Comparison of ENCODE assay signal across 8 cellular contexts in the genomic region with DNA sequence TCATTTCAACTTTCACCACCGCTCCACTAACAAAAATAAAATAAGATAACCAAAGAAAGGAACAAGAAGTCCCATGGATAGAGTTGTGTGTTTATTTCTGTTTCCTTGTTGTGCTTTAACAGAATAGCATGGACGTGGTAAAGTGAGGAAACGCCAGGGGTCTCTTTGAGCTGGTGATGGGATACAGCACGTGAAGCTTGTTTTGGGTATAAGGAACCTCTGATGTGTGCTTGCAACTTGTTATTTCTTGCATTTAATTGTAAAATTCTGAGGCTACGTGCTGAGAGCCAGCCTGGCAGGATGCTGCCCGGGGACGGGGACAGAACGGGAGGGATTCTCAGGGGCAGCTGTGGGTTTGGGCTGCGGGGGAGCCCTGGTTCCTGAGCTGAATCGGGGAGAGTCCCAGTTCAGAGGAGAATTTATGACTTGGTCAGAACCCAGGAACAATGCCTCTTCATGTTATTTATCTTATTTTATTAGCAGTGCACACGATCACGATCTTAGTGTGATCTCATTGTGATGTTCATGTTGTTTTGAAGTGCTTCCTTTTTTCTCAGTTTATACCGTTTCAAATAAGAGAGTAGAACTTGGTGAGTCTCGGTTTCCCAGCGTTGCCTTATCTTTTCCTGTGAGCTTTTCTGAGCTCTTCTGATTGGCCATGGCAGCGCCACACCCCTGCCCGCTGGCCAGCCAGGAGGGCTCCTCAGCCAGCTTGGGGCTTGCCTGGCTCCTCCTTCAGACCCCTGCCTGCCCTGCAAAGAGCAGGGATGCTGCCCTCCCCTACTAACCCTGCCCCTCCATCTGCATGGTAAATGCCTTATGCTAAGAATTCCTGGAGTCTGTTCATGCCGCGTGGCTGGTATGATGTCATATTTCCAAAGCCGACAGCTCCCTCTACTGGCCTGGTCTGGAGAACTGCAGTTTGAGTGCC.
DNase-seq lines count a peak whose midpoint lies in the region; ATAC-seq and TF ChIP-seq lines count a peak whose summit lies in the region.

No MANE protein-coding gene starts in this region.

- no peaks in the 10 kb centered on the region for H3K27me3 ChIP-seq in GM23248 (replicated peaks; ENCODE audit: insufficient read depth)
- H3K27me3 ChIP-seq in Karpas-422 (ENCODE audit: low read length): no peaks in the 10 kb centered on the region; the same call in 1 of the 2 replicates

- H3K36me3 ChIP-seq in GM23248 (ENCODE audit: low read depth) (no peaks in the 10 kb centered on the region), Karpas-422 (ENCODE audit: insufficient read depth, low read length) (no peaks in the 10 kb centered on the region)

- H3K4me1 ChIP-seq in GM23248 (ENCODE audit: insufficient read depth) (0 out of 2 replicates have a peak, but pooled peaks cover 6% of the 10 kb centered on the region), Karpas-422 (ENCODE audit: low read length) (peaks cover 34% of the 10 kb centered on the region)

- H3K4me1 Mint-ChIP-seq in activated T-helper 17 cell treated with anti-CD3 and anti-CD28 coated beads, Interleukin-2, amount 50 U/mL, for 72 hours: peaks cover 26% of the 10 kb centered on the region
- H3K4me1 Mint-ChIP-seq in natural killer cell: peaks cover 15 to 33% of the 10 kb centered on the region in 2 donors

- peak overlapping the region; percentile 23 for H3K27ac Mint-ChIP-seq in activated T-helper 17 cell treated with anti-CD3 and anti-CD28 coated beads, Interleukin-2, amount 50 U/mL, for 72 hours
- H3K27ac Mint-ChIP-seq in natural killer cell: peak overlapping the region; percentile 64 to 82

- peaks cover 20% of the 10 kb centered on the region for H3K27me3 Mint-ChIP-seq in activated T-helper 17 cell treated with anti-CD3 and anti-CD28 coated beads, Interleukin-2, amount 50 U/mL, for 72 hours
- peaks cover 0 to 6% of the 10 kb centered on the region in 2 donors for H3K27me3 Mint-ChIP-seq in natural killer cell (ENCODE audit: low read depth in 2 of 2)

- peak overlapping the region; percentile 76 for H3K4me3 Mint-ChIP-seq in activated T-helper 17 cell treated with anti-CD3 and anti-CD28 coated beads, Interleukin-2, amount 50 U/mL, for 72 hours
- H3K4me3 Mint-ChIP-seq in natural killer cell: peak overlapping the region; percentile 86

- H3K79me2 ChIP-seq in GM23248 (ENCODE audit: insufficient read depth) (no peaks in the 10 kb centered on the region), Karpas-422 (ENCODE audit: low read length) (no peaks in the 10 kb centered on the region)

- H4K20me1 ChIP-seq in GM23248 (ENCODE audit: insufficient read depth): no peaks in the 10 kb centered on the region
- H4K20me1 ChIP-seq in Karpas-422 (ENCODE audit: insufficient read depth, low read depth, low read length): no peaks in the 10 kb centered on the region; the same call in 1 of the 2 replicates

- H3K9me3 Mint-ChIP-seq in activated T-helper 17 cell treated with anti-CD3 and anti-CD28 coated beads, Interleukin-2, amount 50 U/mL, for 72 hours: no peaks in the 10 kb centered on the region
- no peaks in the 10 kb centered on the region for H3K9me3 Mint-ChIP-seq in natural killer cell

- peak overlapping the region; percentile 64 for H3K27ac ChIP-seq in GM23248
- H3K27ac ChIP-seq in Karpas-422 (ENCODE audit: low read length): no peak overlapping the region

- no peaks in the 10 kb centered on the region for H3K36me3 Mint-ChIP-seq in activated T-helper 17 cell treated with anti-CD3 and anti-CD28 coated beads, Interleukin-2, amount 50 U/mL, for 72 hours (ENCODE audit: low read depth)
- no peaks in the 10 kb centered on the region for H3K36me3 Mint-ChIP-seq in natural killer cell

- intact Hi-C loops in natural killer cell (cut with micrococcal nuclease): loop anchor here (1.0 kb wide), 2 partner anchors 175 to 343 kb away; no protein-coding TSS in a partner anchor

- TF ChIP-seq CTCF in natural killer cell (IDR thresholded peaks at IDR 0.05): peak; percentile 87

- peak overlapping the region; percentile 83 for H2AFZ ChIP-seq in GM23248
- peak overlapping the region; percentile 4; the same call in 1 of the 2 replicates for H2AFZ ChIP-seq in Karpas-422 (ENCODE audit: low read length)

- in situ Hi-C loops in GM23248 (cut with MboI): loop anchor here (5.0 kb wide), 1 partner anchor 175 kb away; no protein-coding TSS in a partner anchor

- peaks cover 8% of the 10 kb centered on the region; the same call in 1 of the 2 replicates for H3F3A ChIP-seq in GM23248 (ENCODE audit: insufficient read depth)

- DNase-seq in EL (peak; percentile 99), GM23248 (peak; percentile 96), Karpas-422 (peak; percentile 92), RPMI7951 (ENCODE audit: low read depth) (peak; percentile 95), fibroblast of peridontal ligament (ENCODE audit: extremely low read depth) (peak; percentile 98), natural killer cell (peak; percentile 72)
- DNase-seq in stimulated activated naive CD4-positive, alpha-beta T cell (lab: John Stamatoyannopoulos, UW): peak; percentile 57 to 83 (median 69)

- H3K9me2 ChIP-seq in GM23248 (ENCODE audit: insufficient read depth) (no peaks in the 10 kb centered on the region), Karpas-422 (replicated peaks; ENCODE audit: insufficient read depth, low read length) (no peaks in the 10 kb centered on the region)

- peak; percentile 64 for ATAC-seq in activated T-helper 17 cell treated with anti-CD3 and anti-CD28 coated beads, Interleukin-2, amount 50 U/mL, for 72 hours (replicated peaks)
- peak; percentile 90 to 93 (median 92) for ATAC-seq in natural killer cell

- peak overlapping the region; percentile 69 for H3K4me3 ChIP-seq in GM23248
- H3K4me3 ChIP-seq in Karpas-422 (ENCODE audit: low read length): peak overlapping the region; percentile 57

- 7% methylated on average over 20 of the region's 20 CpGs for WGBS in GM23248 (ENCODE audit: low coverage in 1 of 2, low lambda C conversion rate in 2 of 2, missing lambda C conversion rate in 2 of 2), 2 experiments

- H3K9me3 ChIP-seq in GM23248 (ENCODE audit: low read depth): no peaks in the 10 kb centered on the region
- H3K9me3 ChIP-seq in Karpas-422 (ENCODE audit: low read length): no peaks in the 10 kb centered on the region

- H3K9ac ChIP-seq in GM23248 (peak overlapping the region; percentile 74), Karpas-422 (ENCODE audit: low read length) (peak overlapping the region; percentile 51)

- H3K4me2 ChIP-seq in GM23248 (ENCODE audit: unreplicated experiment): peak overlapping the region; percentile 88
- peak overlapping the region; percentile 52 for H3K4me2 ChIP-seq in Karpas-422 (ENCODE audit: low read depth, low read length, poor library complexity, severe bottlenecking)
